ENCODE assay signal across 24 cellular contexts in the genomic region with DNA sequence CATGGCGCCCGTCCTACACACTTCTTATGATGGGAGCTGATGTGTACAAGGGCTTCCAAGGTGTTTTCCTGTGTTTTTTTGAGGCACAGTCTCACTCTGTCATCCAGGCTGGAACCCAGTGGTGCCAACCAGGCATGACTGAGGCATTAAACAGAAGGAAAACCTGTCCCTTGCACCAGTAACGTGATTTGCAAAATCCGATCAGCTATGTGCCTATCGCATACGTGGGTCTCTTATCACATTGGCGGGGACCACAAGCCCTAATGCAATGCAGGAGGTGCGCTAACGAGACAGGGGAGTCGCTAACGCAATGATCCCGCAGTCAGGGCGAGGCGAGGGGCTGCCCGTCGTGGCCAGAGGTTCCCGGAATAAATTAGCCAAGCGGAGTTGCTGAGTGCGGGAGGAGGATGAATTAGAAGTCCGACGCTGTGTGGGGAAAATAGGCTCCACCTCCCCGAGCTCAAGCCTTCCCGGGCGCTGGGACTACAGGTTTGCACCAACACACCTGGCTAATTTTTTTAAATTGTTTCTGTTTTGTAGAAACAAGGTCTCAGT.
"Had no signal": no experiment of that assay in that cellular context is flagged by ENCODE, and none has a peak within 500 bp of the region (broad histone marks: within the 10 kb centered on the region; RNA-seq: fewer than 3 reads in every experiment).

No MANE protein-coding gene starts in this region.

- H3K36me3 Mint-ChIP-seq: T-cell had no signal

- H3K4me1 Mint-ChIP-seq: activated B cell treated with CpG ODN at 0.5 μM for 24 hours; activated CD4-positive, alpha-beta memory T cell treated with anti-CD3 and anti-CD28 coated beads, Interleukin-2, amount 10 ng/mL, durations not matched to agents 7 days and 5 days; activated CD4-positive, alpha-beta T cell treated with anti-CD3 and anti-CD28 coated beads, Interleukin-2, amount 10 ng/mL, durations not matched to agents 7 days and 5 days; activated naive CD8-positive, alpha-beta T cell treated with anti-CD3 and anti-CD28 coated beads, Interleukin-2, amount 50 U/mL, for 24 hours; T-cell had no signal

- ATAC-seq: activated naive CD4-positive, alpha-beta T cell treated with anti-CD3 and anti-CD28 coated beads, Interleukin-2, amount 50 U/mL, for 72 hours; activated naive CD8-positive, alpha-beta T cell treated with anti-CD3 and anti-CD28 coated beads, Interleukin-2, amount 50 U/mL, for 24 hours; body of pancreas; Right ventricle myocardium inferior; T-cell had no signal

- H3K27me3 Mint-ChIP-seq: activated CD4-positive, alpha-beta memory T cell treated with anti-CD3 and anti-CD28 coated beads, Interleukin-2, amount 10 ng/mL, durations not matched to agents 7 days and 5 days had no signal

- DNase-seq: activated B cell treated with CpG ODN at 0.5 μM for 24 hours; activated CD4-positive, alpha-beta memory T cell treated with anti-CD3 and anti-CD28 coated beads, Interleukin-2, amount 10 ng/mL, durations not matched to agents 7 days and 5 days; activated CD4-positive, alpha-beta T cell treated with anti-CD3 and anti-CD28 coated beads for 1 hour; activated CD4-positive, alpha-beta T cell treated with anti-CD3 and anti-CD28 coated beads, Interleukin-2, amount 10 ng/mL, durations not matched to agents 7 days and 5 days; activated CD8-positive, alpha-beta memory T cell treated with anti-CD3 and anti-CD28 coated beads, Interleukin-2, amount 50 U/mL, for 48 hours; activated naive CD4-positive, alpha-beta T cell treated with Interleukin-2 at 50 U/mL for 16 hours; activated naive CD8-positive, alpha-beta T cell treated with anti-CD3 and anti-CD28 coated beads, Interleukin-2, amount 50 U/mL, for 24 hours; activated T-cell treated with anti-CD3 and anti-CD28 coated beads, Interleukin-2, amount 50 U/mL, for 1 hour; amniotic stem cell; body of pancreas; central memory CD4-positive, alpha-beta T cell; Kasumi-1; KBM-7; NCI-H1105 treated with DMSO at 0.1 percent for 48 hours; NCI-H146; NCI-H1930; NCI-H446 treated with DMSO at 0.1 percent for 48 hours; NCI-H524 treated with DMSO at 0.1 percent for 48 hours; NCI-H82; T-cell; T-helper 2 cell; T1000 had no signal

- H3K9me3 Mint-ChIP-seq: activated B cell treated with CpG ODN at 0.5 μM for 24 hours; activated CD4-positive, alpha-beta T cell treated with anti-CD3 and anti-CD28 coated beads, Interleukin-2, amount 10 ng/mL, durations not matched to agents 7 days and 5 days; activated naive CD8-positive, alpha-beta T cell treated with anti-CD3 and anti-CD28 coated beads, Interleukin-2, amount 50 U/mL, for 24 hours; T-cell had no signal

- H3K4me3 Mint-ChIP-seq: activated B cell treated with CpG ODN at 0.5 μM for 24 hours; activated CD4-positive, alpha-beta memory T cell treated with anti-CD3 and anti-CD28 coated beads, Interleukin-2, amount 10 ng/mL, durations not matched to agents 7 days and 5 days; activated CD4-positive, alpha-beta T cell treated with anti-CD3 and anti-CD28 coated beads, Interleukin-2, amount 10 ng/mL, durations not matched to agents 7 days and 5 days; activated naive CD8-positive, alpha-beta T cell treated with anti-CD3 and anti-CD28 coated beads, Interleukin-2, amount 50 U/mL, for 24 hours; T-cell had no signal

- H3K27ac Mint-ChIP-seq: activated B cell treated with CpG ODN at 0.5 μM for 24 hours; activated CD4-positive, alpha-beta memory T cell treated with anti-CD3 and anti-CD28 coated beads, Interleukin-2, amount 10 ng/mL, durations not matched to agents 7 days and 5 days; activated CD4-positive, alpha-beta T cell treated with anti-CD3 and anti-CD28 coated beads, Interleukin-2, amount 10 ng/mL, durations not matched to agents 7 days and 5 days; activated naive CD4-positive, alpha-beta T cell treated with anti-CD3 and anti-CD28 coated beads, Interleukin-2, amount 50 U/mL, for 72 hours; activated naive CD8-positive, alpha-beta T cell treated with anti-CD3 and anti-CD28 coated beads, Interleukin-2, amount 50 U/mL, for 24 hours; T-cell had no signal
